Comparison of ENCODE assay signal across 1 cellular context in the genomic region with DNA sequence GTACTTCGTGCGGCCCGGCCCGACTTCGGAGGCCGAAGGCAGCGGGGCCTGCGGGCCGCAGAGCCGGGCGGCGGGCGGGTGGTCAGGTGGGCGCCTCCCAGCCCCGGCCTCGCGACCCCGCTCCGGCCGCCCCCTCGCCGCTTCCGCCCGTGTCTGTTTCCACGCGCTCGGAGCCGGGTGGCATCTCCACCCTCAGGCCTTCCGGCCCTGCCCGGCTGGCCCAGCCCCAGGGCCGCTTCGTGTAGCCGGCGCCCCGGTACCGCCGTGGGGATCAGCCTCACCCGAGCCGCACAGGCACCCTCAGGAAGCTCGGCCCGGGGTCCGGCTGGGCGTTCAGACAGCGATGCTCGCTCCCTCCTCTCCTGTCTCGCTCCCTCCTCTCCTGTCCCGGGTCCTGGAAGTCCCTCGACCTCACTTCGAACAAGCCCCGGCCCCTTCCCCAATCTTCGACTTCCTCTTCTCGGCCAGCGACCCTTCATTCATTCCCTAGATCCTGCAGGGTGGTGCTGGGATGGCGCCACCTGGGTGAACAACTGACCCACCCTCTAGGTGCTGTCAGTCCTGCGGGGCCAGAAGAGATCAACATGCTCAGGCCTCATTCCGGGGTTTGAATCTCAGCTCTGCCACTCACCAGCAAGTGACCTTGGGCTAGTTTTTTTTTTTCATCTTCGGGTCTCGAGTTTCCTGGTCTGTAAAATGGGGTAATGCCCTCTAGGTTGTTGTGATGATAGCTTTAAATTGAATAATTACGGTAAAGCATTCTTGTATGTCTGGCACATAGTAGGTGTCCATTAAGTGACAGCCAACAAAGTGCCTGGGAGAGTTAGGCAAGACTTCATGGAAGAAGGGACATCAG.
TF ChIP-seq lines count a peak whose summit lies in the region.

No MANE protein-coding gene starts in this region.

TF ChIP-seq in HepG2, 621 proteins besides CTCF, POLR2A, EP300 and RAD21 (continued from another document):
- TF ChIP-seq ZNF850 (CRISPR knock-in tag; conservative IDR thresholded peaks at IDR 0.05) (no peak), ZNF282 (IDR thresholded peaks at IDR 0.05; ENCODE audit: partially characterized antibody) (no peak), ZNF549 (CRISPR knock-in tag; IDR thresholded peaks at IDR 0.05) (no peak), ZNF441 (CRISPR knock-in tag; IDR thresholded peaks at IDR 0.05; ENCODE audit: borderline replicate concordance) (peak; percentile 13; the same call in 1 of the 2 replicates), TSC22D2 (CRISPR knock-in tag; IDR thresholded peaks at IDR 0.05; ENCODE audit: borderline replicate concordance) (no peak), HNF4G (IDR thresholded peaks at IDR 0.05; ENCODE audit: borderline replicate concordance, low read depth, low read length) (no peak), HNF4G (CRISPR knock-in tag; IDR thresholded peaks at IDR 0.05; ENCODE audit: borderline replicate concordance, low read depth) (0 out of 2 replicates have a peak, but pooled peaks have one; percentile 36), FOXJ3 (CRISPR knock-in tag; IDR thresholded peaks at IDR 0.05; ENCODE audit: borderline replicate concordance) (peak; percentile 69; the same call in 1 of the 2 replicates), NCOA1 (CRISPR knock-in tag; IDR thresholded peaks at IDR 0.05) (peak; percentile 80; the same call in 1 of the 2 replicates), KDM2A (CRISPR knock-in tag; IDR thresholded peaks at IDR 0.05; ENCODE audit: borderline replicate concordance, low read depth) (peak; percentile 89), ZNF224 (CRISPR knock-in tag; IDR thresholded peaks at IDR 0.05) (peak; percentile 33; the same call in 1 of the 2 replicates), PAX8 (CRISPR knock-in tag; IDR thresholded peaks at IDR 0.05; ENCODE audit: borderline replicate concordance) (0 out of 2 replicates have a peak, but pooled peaks have one; percentile 40), KAT2B (IDR thresholded peaks at IDR 0.05; ENCODE audit: borderline replicate concordance, low read depth, low read length) (no peak), ZNF720 (CRISPR knock-in tag; IDR thresholded peaks at IDR 0.05) (no peak), SMARCC2 (IDR thresholded peaks at IDR 0.05) (no peak)
- TF ChIP-seq, protein P1, sequence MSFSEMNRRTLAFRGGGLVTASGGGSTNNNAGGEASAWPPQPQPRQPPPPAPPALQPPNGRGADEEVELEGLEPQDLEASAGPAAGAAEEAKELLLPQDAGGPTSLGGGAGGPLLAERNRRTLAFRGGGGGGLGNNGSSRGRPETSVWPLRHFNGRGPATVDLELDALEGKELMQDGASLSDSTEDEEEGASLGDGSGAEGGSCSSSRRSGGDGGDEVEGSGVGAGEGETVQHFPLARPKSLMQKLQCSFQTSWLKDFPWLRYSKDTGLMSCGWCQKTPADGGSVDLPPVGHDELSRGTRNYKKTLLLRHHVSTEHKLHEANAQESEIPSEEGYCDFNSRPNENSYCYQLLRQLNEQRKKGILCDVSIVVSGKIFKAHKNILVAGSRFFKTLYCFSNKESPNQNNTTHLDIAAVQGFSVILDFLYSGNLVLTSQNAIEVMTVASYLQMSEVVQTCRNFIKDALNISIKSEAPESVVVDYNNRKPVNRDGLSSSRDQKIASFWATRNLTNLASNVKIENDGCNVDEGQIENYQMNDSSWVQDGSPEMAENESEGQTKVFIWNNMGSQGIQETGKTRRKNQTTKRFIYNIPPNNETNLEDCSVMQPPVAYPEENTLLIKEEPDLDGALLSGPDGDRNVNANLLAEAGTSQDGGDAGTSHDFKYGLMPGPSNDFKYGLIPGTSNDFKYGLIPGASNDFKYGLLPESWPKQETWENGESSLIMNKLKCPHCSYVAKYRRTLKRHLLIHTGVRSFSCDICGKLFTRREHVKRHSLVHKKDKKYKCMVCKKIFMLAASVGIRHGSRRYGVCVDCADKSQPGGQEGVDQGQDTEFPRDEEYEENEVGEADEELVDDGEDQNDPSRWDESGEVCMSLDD (CRISPR knock-in tag; IDR thresholded peaks at IDR 0.05; ENCODE audit: borderline replicate concordance), result peak; percentile 72
- TF ChIP-seq, protein P2, sequence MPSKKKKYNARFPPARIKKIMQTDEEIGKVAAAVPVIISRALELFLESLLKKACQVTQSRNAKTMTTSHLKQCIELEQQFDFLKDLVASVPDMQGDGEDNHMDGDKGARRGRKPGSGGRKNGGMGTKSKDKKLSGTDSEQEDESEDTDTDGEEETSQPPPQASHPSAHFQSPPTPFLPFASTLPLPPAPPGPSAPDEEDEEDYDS (CRISPR knock-in tag; IDR thresholded peaks at IDR 0.05), result 0 out of 2 replicates have a peak, but pooled peaks have one; percentile 37
- TF ChIP-seq, protein P3, sequence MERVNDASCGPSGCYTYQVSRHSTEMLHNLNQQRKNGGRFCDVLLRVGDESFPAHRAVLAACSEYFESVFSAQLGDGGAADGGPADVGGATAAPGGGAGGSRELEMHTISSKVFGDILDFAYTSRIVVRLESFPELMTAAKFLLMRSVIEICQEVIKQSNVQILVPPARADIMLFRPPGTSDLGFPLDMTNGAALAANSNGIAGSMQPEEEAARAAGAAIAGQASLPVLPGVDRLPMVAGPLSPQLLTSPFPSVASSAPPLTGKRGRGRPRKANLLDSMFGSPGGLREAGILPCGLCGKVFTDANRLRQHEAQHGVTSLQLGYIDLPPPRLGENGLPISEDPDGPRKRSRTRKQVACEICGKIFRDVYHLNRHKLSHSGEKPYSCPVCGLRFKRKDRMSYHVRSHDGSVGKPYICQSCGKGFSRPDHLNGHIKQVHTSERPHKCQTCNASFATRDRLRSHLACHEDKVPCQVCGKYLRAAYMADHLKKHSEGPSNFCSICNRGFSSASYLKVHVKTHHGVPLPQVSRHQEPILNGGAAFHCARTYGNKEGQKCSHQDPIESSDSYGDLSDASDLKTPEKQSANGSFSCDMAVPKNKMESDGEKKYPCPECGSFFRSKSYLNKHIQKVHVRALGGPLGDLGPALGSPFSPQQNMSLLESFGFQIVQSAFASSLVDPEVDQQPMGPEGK (CRISPR knock-in tag; IDR thresholded peaks at IDR 0.05), result peak; percentile 56
